ENCODE assay signal across 2 cellular contexts in the genomic region with DNA sequence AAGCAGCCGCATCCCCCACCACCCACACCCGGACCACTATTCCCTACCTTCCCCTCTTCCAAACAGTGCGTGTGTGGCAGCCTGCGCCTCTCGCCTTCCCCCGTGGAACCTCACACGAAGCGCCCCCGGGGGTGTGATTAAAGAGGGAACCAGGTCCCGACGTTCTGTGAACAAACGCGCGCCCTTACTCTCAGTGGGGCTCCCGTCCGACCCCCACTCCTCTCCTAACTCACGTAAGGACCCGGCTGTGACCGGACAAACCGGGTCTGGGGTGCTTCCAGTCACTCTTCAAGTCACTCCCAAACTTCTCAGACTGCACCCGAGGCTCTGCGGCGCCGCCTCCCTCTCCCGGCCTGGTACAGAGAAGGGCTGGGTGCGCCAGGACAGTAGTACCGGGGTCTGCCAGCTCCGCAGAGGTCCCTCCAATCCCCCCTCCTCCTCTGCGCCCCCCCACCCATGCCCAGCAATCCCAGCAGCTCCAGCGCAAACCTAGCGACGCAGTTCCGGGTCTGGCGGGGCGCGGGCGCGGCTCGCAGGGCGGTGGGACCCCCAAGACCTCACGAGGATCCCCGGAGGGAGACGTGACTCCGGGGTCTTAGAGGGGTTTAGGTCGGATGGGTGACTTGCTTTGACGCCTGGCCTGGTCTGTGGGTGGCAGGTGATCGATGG.
TF ChIP-seq lines count a peak whose summit lies in the region.

No MANE protein-coding gene starts in this region.

TF ChIP-seq in IMR-90, 13 proteins besides CTCF, POLR2A, EP300 and RAD21:
- TF ChIP-seq MXI1 (IDR thresholded peaks at IDR 0.05; ENCODE audit: borderline replicate concordance, low read depth, low read length) = no peak
- TF ChIP-seq RCOR1 (IDR thresholded peaks at IDR 0.05; ENCODE audit: insufficient replicate concordance, low read length) = no peak
- TF ChIP-seq RFX5 (IDR thresholded peaks at IDR 0.05; ENCODE audit: low read depth, low read length) = no peak
- no peak for TF ChIP-seq SMC3 (IDR thresholded peaks at IDR 0.05; ENCODE audit: low read depth, low read length)
- no peak for TF ChIP-seq MAZ (IDR thresholded peaks at IDR 0.05; ENCODE audit: borderline replicate concordance, low read depth, low read length)
- TF ChIP-seq, protein P1, sequence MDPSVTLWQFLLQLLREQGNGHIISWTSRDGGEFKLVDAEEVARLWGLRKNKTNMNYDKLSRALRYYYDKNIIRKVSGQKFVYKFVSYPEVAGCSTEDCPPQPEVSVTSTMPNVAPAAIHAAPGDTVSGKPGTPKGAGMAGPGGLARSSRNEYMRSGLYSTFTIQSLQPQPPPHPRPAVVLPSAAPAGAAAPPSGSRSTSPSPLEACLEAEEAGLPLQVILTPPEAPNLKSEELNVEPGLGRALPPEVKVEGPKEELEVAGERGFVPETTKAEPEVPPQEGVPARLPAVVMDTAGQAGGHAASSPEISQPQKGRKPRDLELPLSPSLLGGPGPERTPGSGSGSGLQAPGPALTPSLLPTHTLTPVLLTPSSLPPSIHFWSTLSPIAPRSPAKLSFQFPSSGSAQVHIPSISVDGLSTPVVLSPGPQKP (IDR thresholded peaks at IDR 0.05; ENCODE audit: borderline replicate concordance, low read depth, low read length) = no peak

TF ChIP-seq in endothelial cell of umbilical vein, 7 proteins besides CTCF, POLR2A, EP300 and RAD21:
- TF ChIP-seq EZH2 (IDR thresholded peaks at IDR 0.05; ENCODE audit: borderline replicate concordance, low read depth, low read length, severe bottlenecking) (peak; percentile 89), MYC (IDR thresholded peaks at IDR 0.05; ENCODE audit: low read depth, low read length) (no peak)
